In genomic region chr5:93342563-93343061, GRCh38 we compare ENCODE assay signal across 12 cellular contexts.
DNase-seq lines count a peak whose midpoint lies in the region; ATAC-seq, FAIRE-seq and TF ChIP-seq lines count a peak whose summit lies in the region.
"Had no signal": no experiment of that assay in that cellular context is flagged by ENCODE, and none has a peak within 500 bp of the region (broad histone marks: within the 10 kb centered on the region; RNA-seq: fewer than 3 reads in every experiment).

No MANE protein-coding gene starts in this region.

- DNase-seq in GM18507 (ENCODE audit: extremely low spot score, insufficient read length, low read depth), result no peak
- DNase-seq in GM20000 (ENCODE audit: low spot score), result peak; percentile 51
- peak; percentile 40 for DNase-seq in iris pigment epithelial cell (ENCODE audit: low read depth)
- no peak for DNase-seq in HT-29 (ENCODE audit: low spot score)
- DNase-seq in HuH-7 (ENCODE audit: low spot score), result no peak
- DNase-seq in NCI-H2227 (lab: John Stamatoyannopoulos, UW; ENCODE audit: unreplicated experiment), result no peak
- DNase-seq in MV-4-11 (lab: John Stamatoyannopoulos, UW), result no peak
- DNase-seq: activated CD4-positive, alpha-beta memory T cell treated with anti-CD3 and anti-CD28 coated beads for 36 hours; GM23248; upper lobe of left lung had no signal

- peak; percentile 67 for FAIRE-seq in GM18507 (lab: Jason Lieb, UNC)

- peak; percentile 56 for ATAC-seq in HG03342 (IDR thresholded peaks at IDR 0.05; ENCODE audit: unreplicated experiment)
- ATAC-seq: body of pancreas had no signal

- no peak for TF ChIP-seq CTCF in GM20000 (IDR thresholded peaks at IDR 0.05; ENCODE audit: extremely low read depth, missing control alignments)

Comparison
In these comparisons a context has a peak if more than half of its experiments do, and no peak if none do; other contexts are left out.
1. DNase-seq: peak in GM20000 (single experiment) and iris pigment epithelial cell (single experiment); none in GM18507 (single experiment), HT-29 (single experiment), HuH-7 (single experiment), NCI-H2227 (single experiment) and MV-4-11 (single experiment).